1 cellular context compared by ENCODE assay signal in the genomic region with DNA sequence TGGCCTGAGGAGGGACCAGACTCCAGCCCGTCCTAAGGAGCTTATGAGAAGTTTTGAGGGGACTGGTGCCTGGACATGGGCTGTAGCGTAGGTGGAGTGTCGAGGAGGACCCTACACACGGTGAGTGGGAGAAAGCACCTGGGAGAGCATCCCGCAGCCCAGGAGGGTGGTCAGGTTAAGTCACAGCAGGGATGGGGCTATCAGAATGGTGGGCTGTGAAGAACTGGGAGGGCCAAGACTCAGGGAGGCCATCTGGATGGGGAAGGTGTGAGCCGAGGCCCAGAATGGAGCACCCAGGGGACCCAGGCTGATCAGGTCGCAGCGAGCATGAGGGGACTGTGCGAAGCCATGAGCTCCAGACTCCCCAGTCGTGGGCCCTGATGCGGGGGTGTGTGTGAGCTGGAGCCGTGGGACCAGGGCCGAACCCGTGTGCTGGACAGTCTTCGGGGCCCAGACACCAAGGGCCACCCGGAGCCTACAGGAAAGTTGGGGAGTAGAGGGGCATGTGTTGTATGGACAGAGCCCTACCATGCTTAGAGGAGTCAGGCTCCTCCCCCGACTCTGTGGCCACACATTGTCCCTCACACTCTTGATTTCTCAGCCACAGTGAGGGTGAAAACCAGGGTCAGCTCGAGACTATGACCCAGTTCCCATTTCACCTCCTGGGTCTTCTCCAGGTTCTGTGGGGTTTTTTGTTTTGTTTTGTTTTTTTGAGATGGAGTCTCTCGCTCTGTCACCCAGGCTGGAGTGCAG.
TF ChIP-seq lines count a peak whose summit lies in the region.

No MANE protein-coding gene starts in this region.

TF ChIP-seq in WTC11, 78 proteins besides CTCF, POLR2A, EP300 and RAD21 (continued from another document):
- TF ChIP-seq, protein P1, sequence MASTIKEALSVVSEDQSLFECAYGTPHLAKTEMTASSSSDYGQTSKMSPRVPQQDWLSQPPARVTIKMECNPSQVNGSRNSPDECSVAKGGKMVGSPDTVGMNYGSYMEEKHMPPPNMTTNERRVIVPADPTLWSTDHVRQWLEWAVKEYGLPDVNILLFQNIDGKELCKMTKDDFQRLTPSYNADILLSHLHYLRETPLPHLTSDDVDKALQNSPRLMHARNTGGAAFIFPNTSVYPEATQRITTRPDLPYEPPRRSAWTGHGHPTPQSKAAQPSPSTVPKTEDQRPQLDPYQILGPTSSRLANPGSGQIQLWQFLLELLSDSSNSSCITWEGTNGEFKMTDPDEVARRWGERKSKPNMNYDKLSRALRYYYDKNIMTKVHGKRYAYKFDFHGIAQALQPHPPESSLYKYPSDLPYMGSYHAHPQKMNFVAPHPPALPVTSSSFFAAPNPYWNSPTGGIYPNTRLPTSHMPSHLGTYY (CRISPR knock-in tag; IDR thresholded peaks at IDR 0.05) = no peak
- no peak for TF ChIP-seq ZNF219 (CRISPR knock-in tag; IDR thresholded peaks at IDR 0.05; ENCODE audit: borderline replicate concordance)
- TF ChIP-seq FOXK1 (CRISPR knock-in tag; IDR thresholded peaks at IDR 0.05) = no peak
- TF ChIP-seq, protein P2, sequence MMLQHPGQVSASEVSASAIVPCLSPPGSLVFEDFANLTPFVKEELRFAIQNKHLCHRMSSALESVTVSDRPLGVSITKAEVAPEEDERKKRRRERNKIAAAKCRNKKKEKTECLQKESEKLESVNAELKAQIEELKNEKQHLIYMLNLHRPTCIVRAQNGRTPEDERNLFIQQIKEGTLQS (CRISPR knock-in tag; conservative IDR thresholded peaks at IDR 0.05) = no peak
- TF ChIP-seq TCF7 (CRISPR knock-in tag; IDR thresholded peaks at IDR 0.05; ENCODE audit: low read depth) = no peak
